In the genomic region with DNA sequence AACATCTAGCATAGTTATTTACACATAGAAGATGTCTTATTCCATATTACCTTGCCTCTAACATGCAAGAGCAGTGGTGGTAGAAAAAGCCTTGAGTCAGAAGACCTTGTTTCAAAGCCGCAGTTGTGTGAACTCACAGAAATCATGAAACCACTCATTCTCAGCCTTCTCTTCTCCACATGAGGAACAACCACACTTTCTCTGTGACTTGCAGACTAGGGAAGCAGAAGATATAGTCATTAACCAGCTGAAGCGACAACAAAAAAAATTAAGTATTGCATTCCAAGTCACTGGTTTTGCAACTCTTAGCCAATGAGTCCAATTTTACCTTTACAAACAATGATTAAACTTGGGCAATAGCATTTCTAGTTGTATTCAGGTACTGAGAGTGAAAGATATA, we compare ENCODE assay signal across 12 cellular contexts. TPM values are rescaled to one million over a fixed set of nuclear protein-coding genes. Genes with fewer than 3 reads are reported as not detected.
DNase-seq lines count a peak whose midpoint lies in the region; ATAC-seq and TF ChIP-seq lines count a peak whose summit lies in the region.
"Had no signal": no experiment of that assay in that cellular context is flagged by ENCODE, and none has a peak within 500 bp of the region (broad histone marks: within the 10 kb centered on the region; RNA-seq: fewer than 3 reads in every experiment).

No MANE protein-coding gene starts in this region.

- no peak overlapping the region for H3K4me3 ChIP-seq in Karpas-422 (ENCODE audit: low read length)
- H3K4me3 ChIP-seq: coronary artery, heart left ventricle had no signal

- no peak overlapping the region for H3K9ac ChIP-seq in Karpas-422 (ENCODE audit: low read length)

- ATAC-seq in GM19395 (IDR thresholded peaks at IDR 0.05; ENCODE audit: unreplicated experiment): peak; percentile 84
- ATAC-seq in HG02884 (IDR thresholded peaks at IDR 0.05; ENCODE audit: unreplicated experiment): peak; percentile 83

- no peak overlapping the region for H3K27ac ChIP-seq in Karpas-422 (ENCODE audit: low read length)

- peaks cover 27% of the 10 kb centered on the region for H3K4me1 ChIP-seq in Karpas-422 (ENCODE audit: low read length)

- no peak overlapping the region for H3K4me2 ChIP-seq in Karpas-422 (ENCODE audit: low read depth, low read length, poor library complexity, severe bottlenecking)

- peaks cover 84% of the 10 kb centered on the region for H3K79me2 ChIP-seq in Karpas-422 (ENCODE audit: low read length)

- no peaks in the 10 kb centered on the region for H3K27me3 ChIP-seq in Karpas-422 (ENCODE audit: low read length)
- H3K27me3 ChIP-seq: heart left ventricle had no signal

- DNase-seq in GM10266 (ENCODE audit: extremely low spot score) (peak; percentile 37), Karpas-422 (no peak), NCI-H1105 (lab: John Stamatoyannopoulos, UW) (no peak), hypothalamus (lab: John Stamatoyannopoulos, UW) (no peak), HEK293T (ENCODE audit: extremely low spot score) (no peak), H4 (ENCODE audit: low spot score) (no peak)
- DNase-seq: activated naive CD4-positive, alpha-beta T cell treated with Interleukin-2 at 50 U/mL for 16 hours; heart left ventricle; NCI-H1417 had no signal

- CTCF ChIA-PET in HEK293T (lab: Yijun Ruan, JAX): no interaction called here

- H2AFZ ChIP-seq in Karpas-422 (ENCODE audit: low read length): peak overlapping the region; percentile 30; the same call in 1 of the 2 replicates

- no peaks in the 10 kb centered on the region for H3K36me3 ChIP-seq in Karpas-422 (ENCODE audit: insufficient read depth, low read length)
- H3K36me3 ChIP-seq: heart left ventricle had no signal

- no peaks in the 10 kb centered on the region for H4K20me1 ChIP-seq in Karpas-422 (ENCODE audit: insufficient read depth, low read depth, low read length)

- H3K9me2 ChIP-seq in Karpas-422 (replicated peaks; ENCODE audit: insufficient read depth, low read length): no peaks in the 10 kb centered on the region

- no peaks in the 10 kb centered on the region for H3K9me3 ChIP-seq in Karpas-422 (ENCODE audit: low read length)
- H3K9me3 ChIP-seq: heart left ventricle had no signal

- POLR2A ChIA-PET in HEK293T (lab: Yijun Ruan, JAX): no interaction called here

- TF ChIP-seq CTCF in GM10266 (IDR thresholded peaks at IDR 0.05; ENCODE audit: control insufficient read depth, insufficient read depth, low read depth, missing control alignments): no peak

TF ChIP-seq in HEK293T, 16 proteins besides CTCF, POLR2A, EP300 and RAD21:
- TF ChIP-seq NFRKB (IDR thresholded peaks at IDR 0.05) (no peak), ZNF384 (IDR thresholded peaks at IDR 0.05) (no peak), BHLHE40 (IDR thresholded peaks at IDR 0.05; ENCODE audit: borderline replicate concordance) (no peak), L3MBTL2 (conservative IDR thresholded peaks at IDR 0.05) (no peak), FOXA1 (IDR thresholded peaks at IDR 0.05) (no peak), CTBP1 (IDR thresholded peaks at IDR 0.05; ENCODE audit: borderline replicate concordance) (no peak), HDGF (IDR thresholded peaks at IDR 0.05; ENCODE audit: borderline replicate concordance) (no peak), SUZ12 (IDR thresholded peaks at IDR 0.05) (no peak), SP1 (IDR thresholded peaks at IDR 0.05) (no peak), FOXM1 (IDR thresholded peaks at IDR 0.05; ENCODE audit: borderline replicate concordance) (no peak), ARNT (IDR thresholded peaks at IDR 0.05) (no peak), FOXK2 (IDR thresholded peaks at IDR 0.05) (no peak), TARDBP (IDR thresholded peaks at IDR 0.05) (no peak), ELF4 (IDR thresholded peaks at IDR 0.05) (no peak), LEF1 (IDR thresholded peaks at IDR 0.05; ENCODE audit: borderline replicate concordance) (no peak)
- TF ChIP-seq, protein P1, sequence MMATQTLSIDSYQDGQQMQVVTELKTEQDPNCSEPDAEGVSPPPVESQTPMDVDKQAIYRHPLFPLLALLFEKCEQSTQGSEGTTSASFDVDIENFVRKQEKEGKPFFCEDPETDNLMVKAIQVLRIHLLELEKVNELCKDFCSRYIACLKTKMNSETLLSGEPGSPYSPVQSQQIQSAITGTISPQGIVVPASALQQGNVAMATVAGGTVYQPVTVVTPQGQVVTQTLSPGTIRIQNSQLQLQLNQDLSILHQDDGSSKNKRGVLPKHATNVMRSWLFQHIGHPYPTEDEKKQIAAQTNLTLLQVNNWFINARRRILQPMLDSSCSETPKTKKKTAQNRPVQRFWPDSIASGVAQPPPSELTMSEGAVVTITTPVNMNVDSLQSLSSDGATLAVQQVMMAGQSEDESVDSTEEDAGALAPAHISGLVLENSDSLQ (IDR thresholded peaks at IDR 0.05): no peak
TF ChIP-seq in HEK293T: peak in this region for 0.

RNA-seq across cellular contexts. Expression of a gene that starts 19.0 kb away (rescaled TPM):
- total RNA-seq in Karpas-422 (2014; rRNA removed; shearing (Covaris generic); ENCODE audit: low replicate concordance): 14.6 and 16.0 TPM in 2 replicates
- total RNA-seq in H4 (2014; rRNA removed; shearing (Covaris generic)): 38.3 and 45.9 TPM in 2 replicates
